In the genomic region with DNA sequence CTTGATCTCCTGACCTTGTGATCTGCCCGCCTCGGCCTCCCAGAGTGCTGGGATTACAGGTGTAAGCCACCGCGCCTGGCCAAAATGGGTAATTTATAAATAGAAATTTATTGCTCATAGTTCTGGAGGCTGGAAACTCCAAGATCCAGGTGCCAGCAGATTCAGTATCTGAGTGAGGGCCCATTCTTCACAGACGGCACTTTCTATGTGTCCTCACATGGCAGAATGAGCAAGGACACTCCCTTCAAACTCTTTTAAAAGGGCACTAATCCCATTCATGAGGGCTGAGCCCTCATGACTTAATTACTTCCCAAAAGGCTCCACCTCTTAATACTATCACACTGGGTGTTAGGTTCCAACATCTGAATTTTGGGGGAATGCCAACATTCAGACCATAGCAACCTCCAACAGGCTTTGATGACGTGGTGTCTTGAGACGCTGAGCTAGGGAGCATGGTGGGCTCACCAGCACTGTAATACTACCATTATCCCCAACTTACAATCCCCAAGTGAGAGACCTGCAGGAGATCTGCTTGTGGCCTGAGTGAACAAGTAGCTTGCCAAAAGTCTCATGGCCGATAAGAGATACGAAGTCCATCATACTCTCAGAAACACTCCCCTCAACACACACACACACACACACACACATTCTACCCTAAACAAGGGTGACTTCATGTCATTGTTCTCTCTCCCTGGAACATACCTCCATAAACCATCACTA, we compare ENCODE assay signal across 1 cellular context.
TF ChIP-seq lines count a peak whose summit lies in the region.

No MANE protein-coding gene starts in this region.

TF ChIP-seq in H1, 55 proteins besides CTCF, POLR2A, EP300 and RAD21:
- no peak for TF ChIP-seq SP4 (IDR thresholded peaks at IDR 0.05; ENCODE audit: low read length)
- TF ChIP-seq EZH2 (IDR thresholded peaks at IDR 0.05; ENCODE audit: low read depth, low read length, severe bottlenecking), result no peak
- TF ChIP-seq CHD7 (IDR thresholded peaks at IDR 0.05; ENCODE audit: insufficient replicate concordance, low read length), result no peak
- TF ChIP-seq CHD2 (IDR thresholded peaks at IDR 0.05; ENCODE audit: low read length), result no peak
- TF ChIP-seq RBBP5 (IDR thresholded peaks at IDR 0.05; ENCODE audit: borderline replicate concordance, low read depth, low read length), result no peak
- no peak for TF ChIP-seq HDAC2 (IDR thresholded peaks at IDR 0.05; ENCODE audit: borderline replicate concordance in 1 of 2, low read depth in 2 of 2, low read length in 2 of 2)
- no peak for TF ChIP-seq BRCA1 (IDR thresholded peaks at IDR 0.05; ENCODE audit: low read depth, low read length)
- TF ChIP-seq NANOG (IDR thresholded peaks at IDR 0.05; ENCODE audit: insufficient read depth, low read depth, low read length, poor library complexity, severe bottlenecking), result no peak
- no peak for TF ChIP-seq POU5F1 (IDR thresholded peaks at IDR 0.05; ENCODE audit: low read depth, low read length)
- TF ChIP-seq TAF1 (IDR thresholded peaks at IDR 0.05; ENCODE audit: low read depth, low read length), result no peak
- TF ChIP-seq ATF2 (IDR thresholded peaks at IDR 0.05; ENCODE audit: low read length), result no peak
- no peak for TF ChIP-seq RFX5 (IDR thresholded peaks at IDR 0.05; ENCODE audit: borderline replicate concordance, low read depth, low read length)
- no peak for TF ChIP-seq SP2 (IDR thresholded peaks at IDR 0.05; ENCODE audit: low read length)
- no peak for TF ChIP-seq CBX8 (IDR thresholded peaks at IDR 0.05; ENCODE audit: borderline replicate concordance, low read depth, low read length)
- TF ChIP-seq KDM1A (IDR thresholded peaks at IDR 0.05; ENCODE audit: borderline replicate concordance, low read length), result no peak
- no peak for TF ChIP-seq GTF2F1 (IDR thresholded peaks at IDR 0.05; ENCODE audit: borderline replicate concordance, low read depth, low read length)
